In the genomic region with DNA sequence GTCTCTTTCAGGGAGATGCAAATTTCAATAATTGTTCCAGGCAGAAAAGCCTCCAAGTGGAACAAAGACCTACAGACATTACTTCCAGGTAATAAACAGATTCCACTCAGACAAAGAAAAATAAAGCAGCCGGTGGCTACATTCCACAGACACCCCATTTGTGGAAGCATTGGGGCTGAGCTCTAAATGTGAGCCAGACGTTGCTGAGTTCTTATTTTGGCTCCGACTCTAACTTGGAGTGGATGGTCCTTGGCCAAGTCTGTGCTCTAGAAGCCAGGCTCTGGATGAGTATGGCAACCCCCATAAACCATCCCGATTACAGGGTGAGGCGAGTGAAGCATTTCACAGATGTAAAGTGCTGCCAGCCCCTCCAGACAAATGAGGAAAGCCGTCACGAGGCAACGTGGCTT, we compare ENCODE assay signal across 13 cellular contexts. TPM values are rescaled to one million over a fixed set of nuclear protein-coding genes. Genes with fewer than 3 reads are reported as not detected.
DNase-seq lines count a peak whose midpoint lies in the region; ATAC-seq and TF ChIP-seq lines count a peak whose summit lies in the region.
"Had no signal": no experiment of that assay in that cellular context is flagged by ENCODE, and none has a peak within 500 bp of the region (broad histone marks: within the 10 kb centered on the region; RNA-seq: fewer than 3 reads in every experiment).

No MANE protein-coding gene starts in this region.

- no peak overlapping the region for H2BK120ac ChIP-seq in H9 (ENCODE audit: low read depth, low read length, poor library complexity, severe bottlenecking)

- H3K4me3 Mint-ChIP-seq in H9 (no peak overlapping the region), Calu3 (ENCODE audit: low read depth, unreplicated experiment) (no peak overlapping the region)
- H3K4me3 Mint-ChIP-seq: activated naive CD8-positive, alpha-beta T cell treated with anti-CD3 and anti-CD28 coated beads for 36 hours had no signal

- no peak for TF ChIP-seq EP300 in sigmoid colon (IDR thresholded peaks at IDR 0.05)

- no peaks in the 10 kb centered on the region for H3K9me3 Mint-ChIP-seq in H9
- no peaks in the 10 kb centered on the region for H3K9me3 Mint-ChIP-seq in Calu3 (ENCODE audit: low read depth, unreplicated experiment)
- H3K9me3 Mint-ChIP-seq: activated naive CD8-positive, alpha-beta T cell treated with anti-CD3 and anti-CD28 coated beads for 36 hours had no signal

- peaks cover 1% of the 10 kb centered on the region for H3K27me3 Mint-ChIP-seq in H9 (ENCODE audit: low read depth)
- H3K27me3 Mint-ChIP-seq in Calu3 (ENCODE audit: unreplicated experiment), result no peaks in the 10 kb centered on the region
- H3K27me3 Mint-ChIP-seq: activated naive CD8-positive, alpha-beta T cell treated with anti-CD3 and anti-CD28 coated beads for 36 hours had no signal

- no peak overlapping the region for H4K5ac ChIP-seq in H9 (ENCODE audit: insufficient read length, low read depth, low read length)

- H3K79me2 ChIP-seq in H9 (ENCODE audit: insufficient read depth, low read length), result peaks cover 12% of the 10 kb centered on the region; the same call in 1 of the 2 replicates

- H3K36me3 Mint-ChIP-seq in H9 (ENCODE audit: insufficient read depth in 1 of 3, low read depth in 3 of 3) (no peaks in the 10 kb centered on the region), Calu3 (ENCODE audit: insufficient read depth, unreplicated experiment) (no peaks in the 10 kb centered on the region)
- H3K36me3 Mint-ChIP-seq: activated naive CD8-positive, alpha-beta T cell treated with anti-CD3 and anti-CD28 coated beads for 36 hours had no signal

- no CpG with 5 or more reads among the region's 8 CpGs for WGBS in H9 (ENCODE audit: extremely low coverage, insufficient read length, low lambda C conversion rate)
- WGBS in heart left ventricle, 4 donors, result 25 to 36% (median 33%) methylated on average over 8 of the region's 8 CpGs
- 48 to 64% methylated on average over 8 of the region's 8 CpGs for WGBS in sigmoid colon, 2 donors

- H3K56ac ChIP-seq in H9 (ENCODE audit: insufficient read length, low read depth, low read length), result no peak overlapping the region

- H3K79me1 ChIP-seq in H9 (ENCODE audit: insufficient read depth, low read depth, low read length, poor library complexity, severe bottlenecking), result peaks cover 10% of the 10 kb centered on the region

- H2BK15ac ChIP-seq in H9 (ENCODE audit: low read depth, low read length), result no peak overlapping the region

- no peaks in the 10 kb centered on the region for H3K27me3 ChIP-seq in H9 (ENCODE audit: insufficient read depth, low read length)
- no peaks in the 10 kb centered on the region for H3K27me3 ChIP-seq in heart left ventricle
- H3K27me3 ChIP-seq in sigmoid colon, result no peaks in the 10 kb centered on the region
- H3K27me3 ChIP-seq in H7 (ENCODE audit: control insufficient read depth, insufficient read depth, low read length), result no peaks in the 10 kb centered on the region

- no peak overlapping the region for H3K23ac ChIP-seq in H9 (ENCODE audit: insufficient read length, low read depth, low read length)

- peak overlapping the region; percentile 11; the same call in 1 of the 2 replicates for H3K14ac ChIP-seq in H9 (ENCODE audit: insufficient read depth, low read length)

- no peaks in the 10 kb centered on the region for H3K9me3 ChIP-seq in H9 (ENCODE audit: control insufficient read depth, low read depth, low read length)
- no peaks in the 10 kb centered on the region for H3K9me3 ChIP-seq in heart left ventricle
- no peaks in the 10 kb centered on the region for H3K9me3 ChIP-seq in sigmoid colon
- H3K9me3 ChIP-seq: prostate gland had no signal

- no TSS peak for BruUV-seq in Calu3 (replicated peaks; lab: Mats Ljungman, UMichigan)

- no peak overlapping the region for H3K27ac ChIP-seq in H9 (ENCODE audit: insufficient read length, low read depth, low read length)
- peak overlapping the region; percentile 30; the same call in 1 of the 2 replicates for H3K27ac ChIP-seq in RWPE1
- H3K27ac ChIP-seq in heart left ventricle, result peak overlapping the region in 11 of 12 donors; percentile 14 to 75 (median 41)
- peak overlapping the region; percentile 50 to 94 (median 68) for H3K27ac ChIP-seq in sigmoid colon
- H3K27ac ChIP-seq: prostate gland, SK-N-MC had no signal

- H4K91ac ChIP-seq in H9 (ENCODE audit: insufficient read length, low read depth, low read length), result no peak overlapping the region

- TF ChIP-seq CTCF in H9 (conservative IDR thresholded peaks at IDR 0.05) (no peak), RWPE1 (conservative IDR thresholded peaks at IDR 0.05; ENCODE audit: low read depth) (no peak), heart left ventricle (IDR thresholded peaks at IDR 0.05) (no peak), sigmoid colon (IDR thresholded peaks at IDR 0.05) (no peak), Calu3 (IDR thresholded peaks at IDR 0.05; ENCODE audit: unreplicated experiment) (no peak)

- H3T11ph ChIP-seq in H9 (ENCODE audit: low read length), result no peak overlapping the region

- no peak overlapping the region for H4K8ac ChIP-seq in H9 (replicated peaks; ENCODE audit: insufficient read length, low read depth, low read length)

- ATAC-seq in heart left ventricle, result peak; percentile 43 to 78 (median 72)

- no peak for DNase-seq in H9
- no peak for DNase-seq in RWPE1 (ENCODE audit: low spot score)
- peak in 4 of 5 donors; percentile 42 to 76 (median 52) for DNase-seq in heart left ventricle
- DNase-seq in sigmoid colon, result peak; percentile 88
- DNase-seq in NCI-H2227 treated with DMSO at 0.1 percent for 48 hours (lab: John Stamatoyannopoulos, UW), result no peak
- no peak for DNase-seq in H7
- no peak for DNase-seq in Calu3
- DNase-seq in NCI-H345 (lab: John Stamatoyannopoulos, UW), result no peak
- DNase-seq: activated CD4-positive, alpha-beta T cell treated with anti-CD3 and anti-CD28 coated beads, Interleukin-2, amount 50 U/mL, for 48 hours; activated naive CD8-positive, alpha-beta T cell treated with anti-CD3 and anti-CD28 coated beads for 36 hours; COR-L47 had no signal

- no peak overlapping the region for H3K18ac ChIP-seq in H9 (ENCODE audit: insufficient read length, low read depth, low read length)

- H3K27ac Mint-ChIP-seq in H9 (peak overlapping the region in 2 of 3 experiments; percentile 7 to 41; a peak in 1 of 7 replicates), Calu3 (ENCODE audit: unreplicated experiment) (no peak overlapping the region)
- H3K27ac Mint-ChIP-seq: activated naive CD8-positive, alpha-beta T cell treated with anti-CD3 and anti-CD28 coated beads for 36 hours had no signal

- peak overlapping the region in 1 of 12 donors; percentile 11 for H3K4me3 ChIP-seq in heart left ventricle
- H3K4me3 ChIP-seq in sigmoid colon, result no peak overlapping the region
- H3K4me3 ChIP-seq in H7 (ENCODE audit: insufficient read depth, low read depth, low read length), result no peak overlapping the region
- H3K4me3 ChIP-seq: prostate gland, SK-N-MC had no signal

- H3K9ac ChIP-seq in H9 (ENCODE audit: extremely low read depth, insufficient read length, low read length), result no peak overlapping the region

- H3K23me2 ChIP-seq in H9 (ENCODE audit: insufficient read length, low read depth, low read length, poor library complexity, severe bottlenecking), result no peaks in the 10 kb centered on the region

- no peak overlapping the region for H3K4me2 ChIP-seq in H9 (ENCODE audit: insufficient read depth, insufficient read length, low read length)

- intact Hi-C loops in heart left ventricle (cut with DNase I) (loop anchor here in 4 of 10 donors (5.0 to 10.0 kb wide), 3 partner anchors 53 to 145 kb away; a partner anchor contains a TSS), sigmoid colon (cut with DNase I) (loop anchor here (10.0 kb wide), 1 partner anchor 285 kb away; a partner anchor contains a TSS), Calu3 (cut with micrococcal nuclease; ENCODE audit: unreplicated experiment) (no loop called here)

- no peak overlapping the region for H2BK5ac ChIP-seq in H9 (ENCODE audit: insufficient read length, low read length)

- TF ChIP-seq POLR2A in heart left ventricle (IDR thresholded peaks at IDR 0.05), result no peak
- no peak for TF ChIP-seq POLR2A in sigmoid colon (IDR thresholded peaks at IDR 0.05)

- no peak overlapping the region for H2BK12ac ChIP-seq in H9 (ENCODE audit: insufficient read length, low read depth, low read length)

- POLR2A ChIA-PET in RWPE1 (lab: Yijun Ruan, JAX; ENCODE audit: low non-redundant PET), result no interaction called here

- no peak overlapping the region for H3K4ac ChIP-seq in H9 (ENCODE audit: low read depth, low read length)

- H2BK20ac ChIP-seq in H9 (ENCODE audit: low read depth, low read length, poor library complexity, severe bottlenecking), result no peak overlapping the region

- H3K36me3 ChIP-seq in heart left ventricle (peaks cover 0 to 5% (median 0%) of the 10 kb centered on the region in 9 donors), sigmoid colon (no peaks in the 10 kb centered on the region), H7 (replicated peaks; ENCODE audit: control insufficient read depth, insufficient read depth, low read length) (no peaks in the 10 kb centered on the region)
- H3K36me3 ChIP-seq: prostate gland had no signal

- H3K4me1 ChIP-seq in H9 (ENCODE audit: insufficient read depth, low read length) (peaks cover 18% of the 10 kb centered on the region), heart left ventricle (peaks cover 24 to 98% (median 89%) of the 10 kb centered on the region in 12 donors), sigmoid colon (peaks cover 0 to 95% (median 88%) of the 10 kb centered on the region in 4 donors)
- H3K4me1 ChIP-seq: prostate gland had no signal

- H2AK5ac ChIP-seq in H9 (ENCODE audit: insufficient read length, low read length), result no peak overlapping the region

- peaks cover 71 to 78% of the 10 kb centered on the region in 2 experiments for H3K4me1 Mint-ChIP-seq in H9
- peaks cover 25% of the 10 kb centered on the region for H3K4me1 Mint-ChIP-seq in Calu3 (ENCODE audit: low read depth, unreplicated experiment)

- peaks cover 2% of the 10 kb centered on the region for H4K20me1 ChIP-seq in H9 (ENCODE audit: control insufficient read depth, insufficient read depth, insufficient read length)

- H2AFZ ChIP-seq in H9 (ENCODE audit: low read length), result no peak overlapping the region

- CTCF ChIA-PET in RWPE1 (lab: Yijun Ruan, JAX) (interaction anchor here (0.8 to 1.0 kb wide), 2 partner anchors 20 to 152 kb away, joined by 3 to 4 read pairs; no protein-coding TSS in a partner anchor), Calu3 (lab: Charles Lee) (interaction anchor here (0.8 kb wide), 1 partner anchor 280 kb away, joined by 4 read pairs; no protein-coding TSS in a partner anchor)

RNA-seq across cellular contexts. Expression of a gene that starts 6.6 kb away (rescaled TPM):
- total RNA-seq in H9 (2021) (20.5 and 21.2 TPM in 2 replicates), heart left ventricle (10 to 100 TPM in 7 of 9 donors, 1 to 10 TPM in 2; 9.8 to 19.0 (median 12.1) TPM), sigmoid colon (10 to 100 TPM in 3 of 4 donors, 1 to 10 TPM in 1; 9.6 to 15.0 (median 12.4) TPM), Calu3 (2022) (10.7 and 12.8 TPM in 2 replicates)
- polyA plus RNA-seq in heart left ventricle (10 to 100 TPM in 1 of 2 donors, 1 to 10 TPM in 1; 4.7 to 13.8 TPM), sigmoid colon (10 to 100 TPM in 1 of 3 donors, 1 to 10 TPM in 2; 1.8 to 13.3 (median 3.6) TPM)
- 8.7 and 9.2 TPM in 2 replicates for total RNA-seq in H7 (2014; rRNA removed; shearing (Covaris generic))

Comparison
In these comparisons a context has a peak if more than half of its experiments do, and no peak if none do; other contexts are left out.
1. DNase-seq: peak in heart left ventricle (4 of 5) and sigmoid colon (single experiment); none in H9 (single experiment), RWPE1 (single experiment), NCI-H2227 treated with DMSO at 0.1 percent for 48 hours (single experiment), H7 (single experiment), Calu3 (single experiment) and NCI-H345 (single experiment).